In the genomic region with DNA sequence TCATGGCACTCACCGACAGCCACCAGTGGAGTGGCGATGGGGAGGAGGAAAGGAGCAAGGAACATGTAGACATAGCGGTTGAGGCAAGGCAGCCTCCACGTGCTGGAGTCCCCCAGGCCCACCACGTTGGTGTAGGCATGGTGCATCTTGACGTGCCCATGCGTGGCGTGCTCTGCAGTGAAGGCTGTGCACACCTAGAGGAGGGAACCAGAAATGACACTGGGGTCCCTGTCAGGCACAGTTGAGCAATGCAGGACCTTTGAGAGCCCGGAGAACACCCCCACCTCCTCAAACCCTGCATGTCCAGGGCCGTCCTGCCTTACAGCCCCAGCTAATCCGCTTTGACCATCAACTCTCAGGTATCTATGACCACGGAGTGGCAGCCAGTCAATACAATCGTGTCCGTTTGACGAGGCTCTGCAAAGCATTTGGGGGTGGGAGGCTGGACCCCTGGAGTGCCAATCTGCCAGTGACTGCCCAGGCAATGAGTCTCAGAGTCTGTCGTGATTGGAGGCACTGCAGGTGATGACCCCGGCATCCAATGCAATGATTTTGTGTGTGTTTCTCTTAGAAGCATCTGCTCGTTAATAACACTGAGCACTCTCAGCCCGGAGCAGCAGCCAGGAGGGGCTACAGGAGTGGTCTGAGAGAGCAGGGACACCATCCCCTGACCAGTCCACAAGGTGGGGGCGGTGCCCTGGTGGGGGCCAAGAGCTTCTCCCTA, we compare ENCODE assay signal across 24 cellular contexts. TPM values are rescaled to one million over a fixed set of nuclear protein-coding genes. Genes with fewer than 3 reads are reported as not detected.
"Had no signal": no experiment of that assay in that cellular context is flagged by ENCODE, and none has a peak within 500 bp of the region (broad histone marks: within the 10 kb centered on the region; RNA-seq: fewer than 3 reads in every experiment).

No MANE protein-coding gene starts in this region.

- H3K9me3 ChIP-seq: colonic mucosa, left ventricle myocardium inferior, psoas muscle, sigmoid colon, stomach, thoracic aorta, transverse colon had no signal

- H3K4me1 ChIP-seq: colonic mucosa, psoas muscle, sigmoid colon had no signal

- H3K27me3 ChIP-seq: colonic mucosa, hepatocyte had no signal

- H2AFZ ChIP-seq: hepatocyte had no signal

- H3K4me3 ChIP-seq: colonic mucosa, hepatocyte, left ventricle myocardium inferior, lung, psoas muscle, sigmoid colon, skin epidermis, stomach, thoracic aorta, transverse colon had no signal

- H3K27ac ChIP-seq: colonic mucosa, hepatocyte, left ventricle myocardium inferior, psoas muscle, sigmoid colon, skin epidermis, stomach, thoracic aorta, transverse colon had no signal

- DNase-seq: colonic mucosa; effector CD4-positive, alpha-beta T cell; foreskin melanocyte; head of caudate nucleus; kidney; left cardiac atrium; left ventricle myocardium inferior; mesenchymal stem cell; midbrain; psoas muscle; sigmoid colon; stimulated activated CD4-positive, alpha-beta T cell treated with anti-CD3 and anti-CD28 coated beads, Interleukin-12 subunit alpha, Interleukin-12 subunit beta, amount 100 ng/mL, for 4 hours; stimulated activated naive CD4-positive, alpha-beta T cell; stomach; substantia nigra; transverse colon had no signal

- H3K36me3 ChIP-seq: colonic mucosa, left ventricle myocardium inferior, sigmoid colon, stomach, thoracic aorta, transverse colon had no signal

- FAIRE-seq: kidney had no signal

- H3K79me2 ChIP-seq: hepatocyte had no signal

- ATAC-seq: left cardiac atrium; natural killer cell treated with Interleukin-12 subunit alpha and Interleukin-12 subunit beta and Interleukin-15 and Interleukin-18, amount 100 ng/mL, for 72 hours; psoas muscle had no signal

- H3K4me2 ChIP-seq: hepatocyte had no signal

RNA-seq across cellular contexts. Expression of gene FADS6, which starts 10.8 kb away (rescaled TPM):
- total RNA-seq: dermis microvascular lymphatic vessel endothelial cell; kidney; left cardiac atrium; left ventricle myocardium inferior; lung; natural killer cell treated with Interleukin-12 subunit alpha and Interleukin-12 subunit beta and Interleukin-15 and Interleukin-18, amount 100 ng/mL, for 72 hours; omental fat pad; psoas muscle; sigmoid colon; thoracic aorta had no signal
- polyA plus RNA-seq: lung had no signal

RNA-seq across cellular contexts. Expression of gene GRIN2C, which starts 23.0 kb away (rescaled TPM):
- total RNA-seq: dermis microvascular lymphatic vessel endothelial cell; hepatocyte; natural killer cell treated with Interleukin-12 subunit alpha and Interleukin-12 subunit beta and Interleukin-15 and Interleukin-18, amount 100 ng/mL, for 72 hours had no signal

RNA-seq across cellular contexts. Expression of gene USH1G, which starts 40.4 kb away (rescaled TPM):
- total RNA-seq: dermis microvascular lymphatic vessel endothelial cell; left ventricle myocardium inferior; lung; natural killer cell treated with Interleukin-12 subunit alpha and Interleukin-12 subunit beta and Interleukin-15 and Interleukin-18, amount 100 ng/mL, for 72 hours; omental fat pad; psoas muscle; sigmoid colon; thoracic aorta had no signal
- polyA plus RNA-seq: psoas muscle had no signal

RNA-seq across cellular contexts. Expression of gene OTOP2, which starts 41.4 kb away (rescaled TPM):
- total RNA-seq: dermis microvascular lymphatic vessel endothelial cell; kidney; left cardiac atrium; left ventricle myocardium inferior; lung; natural killer cell treated with Interleukin-12 subunit alpha and Interleukin-12 subunit beta and Interleukin-15 and Interleukin-18, amount 100 ng/mL, for 72 hours; omental fat pad; psoas muscle; thoracic aorta; urinary bladder had no signal
- polyA plus RNA-seq: lung, psoas muscle, urinary bladder had no signal
